ENCODE assay signal across 21 cellular contexts in the genomic region with DNA sequence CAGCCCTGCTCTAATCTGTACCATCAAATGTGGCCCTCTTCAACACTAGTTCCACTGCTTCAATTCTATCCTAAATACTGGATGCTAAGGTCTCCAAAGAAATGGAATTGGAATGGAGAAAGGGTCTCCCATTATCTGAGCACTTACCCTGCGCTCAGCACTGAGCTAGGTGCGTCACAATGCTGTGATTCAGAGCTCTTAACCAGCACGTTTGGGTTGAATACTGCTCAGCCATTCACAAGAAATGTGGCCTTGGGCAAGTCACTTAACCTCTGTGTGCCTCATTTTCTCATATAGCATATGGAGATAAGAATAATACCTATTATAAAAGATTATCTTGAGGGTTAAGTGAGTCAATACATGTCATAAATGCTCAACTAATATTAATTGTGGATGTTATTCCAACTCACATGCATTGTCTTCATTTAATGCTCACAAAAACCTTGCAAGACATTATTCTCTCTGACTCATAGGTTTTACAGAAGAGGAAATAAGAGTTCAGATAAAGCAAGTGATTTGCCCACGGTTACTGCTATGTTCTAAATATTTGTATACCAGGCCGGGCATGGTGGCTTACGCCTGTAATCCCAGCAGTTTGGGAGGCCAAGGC.
"Had no signal": no experiment of that assay in that cellular context is flagged by ENCODE, and none has a peak within 500 bp of the region (broad histone marks: within the 10 kb centered on the region; RNA-seq: fewer than 3 reads in every experiment).

No MANE protein-coding gene starts in this region.

- DNase-seq: activated B cell treated with CpG ODN at 0.5 μM for 24 hours; activated CD4-positive, alpha-beta T cell treated with anti-CD3 and anti-CD28 coated beads for 1 hour; activated CD4-positive, alpha-beta T cell treated with anti-CD3 and anti-CD28 coated beads, Interleukin-2, amount 10 ng/mL, durations not matched to agents 24 days and 14 days; activated CD4-positive, alpha-beta T cell treated with anti-CD3 and anti-CD28 coated beads, Interleukin-2, amount 50 U/mL, for 48 hours; activated CD8-positive, alpha-beta memory T cell treated with anti-CD3 and anti-CD28 coated beads, Interleukin-2, amount 10 ng/mL, durations not matched to agents 7 days and 5 days; activated effector memory CD4-positive, alpha-beta T cell treated with anti-CD3 and anti-CD28 coated beads, Interleukin-2, amount 50 U/mL, for 16 hours; activated naive CD4-positive, alpha-beta T cell treated with Interleukin-2 at 50 U/mL for 16 hours; activated T-cell treated with anti-CD3 and anti-CD28 coated beads, Interleukin-2, amount 50 U/mL, for 24 hours; brain microvascular endothelial cell; caudate nucleus; KG1; NCI-H1092 treated with DMSO at 0.1 percent for 48 hours; NCI-H1436; NCI-H1694 treated with DMSO at 0.1 percent for 48 hours; NCI-H2029 treated with DMSO at 0.1 percent for 48 hours; NCI-H446; NCI-H524; PC-9; SIG-M5; T-helper 17 cell; T-helper 9 cell had no signal

- H2AFZ ChIP-seq: PC-9 had no signal

- H3K27ac ChIP-seq: brain microvascular endothelial cell, PC-9 had no signal

- H3K4me2 ChIP-seq: PC-9 had no signal

- H3K36me3 ChIP-seq: brain microvascular endothelial cell had no signal

- H3K4me3 ChIP-seq: PC-9 had no signal

- H3K27me3 ChIP-seq: brain microvascular endothelial cell had no signal

- ATAC-seq: activated CD8-positive, alpha-beta memory T cell treated with anti-CD3 and anti-CD28 coated beads, Interleukin-2, amount 10 ng/mL, durations not matched to agents 7 days and 5 days; T-helper 17 cell had no signal
